11 cellular contexts compared by ENCODE assay signal in genomic region chr7:77757589-77757988, GRCh38. TPM values are rescaled to one million over a fixed set of nuclear protein-coding genes. Genes with fewer than 3 reads are reported as not detected.
DNase-seq lines count a peak whose midpoint lies in the region; ATAC-seq and TF ChIP-seq lines count a peak whose summit lies in the region.
"Had no signal": no experiment of that assay in that cellular context is flagged by ENCODE, and none has a peak within 500 bp of the region (broad histone marks: within the 10 kb centered on the region; RNA-seq: fewer than 3 reads in every experiment).

No MANE protein-coding gene starts in this region.

- no peak overlapping the region for H3K9ac ChIP-seq in PC-3 (ENCODE audit: low read length)

- no peak overlapping the region for H2AFZ ChIP-seq in PC-3 (ENCODE audit: low read length)

- H3K36me3 ChIP-seq in breast epithelium (no peaks in the 10 kb centered on the region), upper lobe of right lung (no peaks in the 10 kb centered on the region), PC-3 (ENCODE audit: low read depth, low read length) (no peaks in the 10 kb centered on the region)
- H3K36me3 ChIP-seq: suprapubic skin had no signal

- H3K9me2 ChIP-seq in PC-3 (replicated peaks; ENCODE audit: low read length): no peaks in the 10 kb centered on the region

- H3K27ac ChIP-seq in breast epithelium: no peak overlapping the region
- H3K27ac ChIP-seq in upper lobe of right lung: no peak overlapping the region
- H3K27ac ChIP-seq in PC-3 (ENCODE audit: low read length): no peak overlapping the region
- H3K27ac ChIP-seq: suprapubic skin had no signal

- DNase-seq in MCF 10A (ENCODE audit: unreplicated experiment) (no peak), breast epithelium (ENCODE audit: low spot score in 2 of 2) (no peak), upper lobe of right lung (no peak), PC-3 (no peak), NCI-H2029 treated with DMSO at 0.1 percent for 48 hours (lab: John Stamatoyannopoulos, UW) (no peak), T-helper 9 cell (no peak)
- DNase-seq: cerebellar nuclear complex had no signal

- H3K4me3 ChIP-seq in breast epithelium: no peak overlapping the region
- H3K4me3 ChIP-seq in upper lobe of right lung: no peak overlapping the region
- no peak overlapping the region for H3K4me3 ChIP-seq in PC-3 (ENCODE audit: low read length)
- H3K4me3 ChIP-seq: suprapubic skin had no signal

- POLR2A ChIA-PET in MCF 10A (lab: Yijun Ruan, JAX): interaction anchor here (0.8 to 3.3 kb wide), 8 partner anchors 23 to 106 kb away, joined by 3 to 10 read pairs (median 4); partner anchors contain the start of gene RSBN1L
- POLR2A ChIA-PET in PC-3 (lab: Charles Lee; ENCODE audit: unreplicated experiment): no interaction called here

- H3K79me2 ChIP-seq in PC-3 (ENCODE audit: low read length): peaks cover 20% of the 10 kb centered on the region; the same call in 1 of the 2 replicates

- H3K4me1 ChIP-seq in breast epithelium (no peaks in the 10 kb centered on the region), upper lobe of right lung (peaks cover 15% of the 10 kb centered on the region), PC-3 (ENCODE audit: insufficient read depth, low read length) (peaks cover 8% of the 10 kb centered on the region)

- H3K36me3 Mint-ChIP-seq in MCF 10A (ENCODE audit: insufficient read depth, unreplicated experiment): no peaks in the 10 kb centered on the region

- H3K4me2 ChIP-seq in PC-3 (ENCODE audit: low read length): no peak overlapping the region

- no peaks in the 10 kb centered on the region for H3K9me3 Mint-ChIP-seq in MCF 10A (ENCODE audit: unreplicated experiment)

- no TSS peak for BruUV-seq in MCF 10A (replicated peaks; lab: Mats Ljungman, UMichigan)
- BruUV-seq in PC-3 (replicated peaks; lab: Mats Ljungman, UMichigan): no TSS peak

- intact Hi-C loops in MCF 10A (cut with micrococcal nuclease): no loop called here
- intact Hi-C loops in breast epithelium (cut with DNase I; ENCODE audit: low total_unique reads): no loop called here
- intact Hi-C loops in upper lobe of right lung (cut with DNase I): loop anchor here (10.0 kb wide), 1 partner anchor 93 kb away; no protein-coding TSS in a partner anchor
- intact Hi-C loops in PC-3 (cut with micrococcal nuclease): loop anchor here (5.0 to 10.0 kb wide), 2 partner anchors 40 to 393 kb away; no protein-coding TSS in a partner anchor

- TF ChIP-seq CTCF in MCF 10A (IDR thresholded peaks at IDR 0.05; ENCODE audit: unreplicated experiment): no peak
- no peak for TF ChIP-seq CTCF in breast epithelium (IDR thresholded peaks at IDR 0.05)
- no peak for TF ChIP-seq CTCF in upper lobe of right lung (IDR thresholded peaks at IDR 0.05)
- TF ChIP-seq CTCF in PC-3 (conservative IDR thresholded peaks at IDR 0.05; ENCODE audit: low read depth, low read length): no peak

- peak; percentile 94 for ATAC-seq in HG02610 (IDR thresholded peaks at IDR 0.05; ENCODE audit: unreplicated experiment)
- peak; percentile 79 for ATAC-seq in HG03575 (IDR thresholded peaks at IDR 0.05; ENCODE audit: extremely low read depth, insufficient number of reproducible peaks, low FRiP score, unreplicated experiment)
- ATAC-seq in upper lobe of right lung: peak; percentile 52
- no peak for ATAC-seq in PC-3
- ATAC-seq: sciatic nerve had no signal

- H3F3A ChIP-seq in PC-3 (ENCODE audit: low read length, unreplicated experiment): no peaks in the 10 kb centered on the region

- CTCF ChIA-PET in MCF 10A (lab: Yijun Ruan, JAX) (interaction anchor here (0.6 to 5.9 kb wide), 15 partner anchors 8 to 453 kb away, joined by 3 to 85 read pairs (median 3); partner anchors contain the start of gene RSBN1L), PC-3 (lab: Charles Lee) (no interaction called here)

- no peak overlapping the region for H3K4me3 Mint-ChIP-seq in MCF 10A (ENCODE audit: unreplicated experiment)

- H3K4me1 Mint-ChIP-seq in MCF 10A (ENCODE audit: insufficient read depth, unreplicated experiment): peaks cover 6% of the 10 kb centered on the region

- TF ChIP-seq POLR2A in breast epithelium (IDR thresholded peaks at IDR 0.05): no peak

- peak overlapping the region; percentile 29 for H3K27ac Mint-ChIP-seq in MCF 10A (ENCODE audit: low read depth, unreplicated experiment)

- no peaks in the 10 kb centered on the region for H3K27me3 Mint-ChIP-seq in MCF 10A (ENCODE audit: insufficient read depth, unreplicated experiment)

- no peaks in the 10 kb centered on the region for H4K20me1 ChIP-seq in PC-3 (ENCODE audit: low read length)

- no peaks in the 10 kb centered on the region for H3K27me3 ChIP-seq in breast epithelium
- no peaks in the 10 kb centered on the region for H3K27me3 ChIP-seq in upper lobe of right lung
- H3K27me3 ChIP-seq in PC-3 (ENCODE audit: low read length): no peaks in the 10 kb centered on the region
- H3K27me3 ChIP-seq: suprapubic skin had no signal

- H3K9me3 ChIP-seq in breast epithelium (no peaks in the 10 kb centered on the region), upper lobe of right lung (no peaks in the 10 kb centered on the region), PC-3 (ENCODE audit: low read length) (no peaks in the 10 kb centered on the region)
- H3K9me3 ChIP-seq: suprapubic skin had no signal

RNA-seq across cellular contexts. Expression of gene TMEM60, which starts 40.6 kb away (rescaled TPM):
- total RNA-seq in MCF 10A (2022): 7.1 and 11.6 TPM in 2 replicates
- total RNA-seq in breast epithelium: 10 to 100 TPM; 13.1 to 19.6 (median 17.9) TPM
- 22.8 TPM for total RNA-seq in upper lobe of right lung
- total RNA-seq in PC-3 (2014; rRNA removed): 6.9 and 8.1 TPM in 2 replicates

RNA-seq across cellular contexts. Expression of gene PHTF2, which starts 41.0 kb away (rescaled TPM):
- 12.6 and 16.0 TPM in 2 replicates for total RNA-seq in MCF 10A (2022)
- 10 to 100 TPM; 17.0 to 23.5 (median 19.2) TPM for total RNA-seq in breast epithelium
- 14.4 TPM for total RNA-seq in upper lobe of right lung
- total RNA-seq in PC-3 (2014; rRNA removed): 13.9 and 20.4 TPM in 2 replicates

Comparison
In these comparisons a context has a peak if more than half of its experiments do, and no peak if none do; other contexts are left out.
1. intact Hi-C loops: an anchor here in upper lobe of right lung (10.0 kb wide) and PC-3 (5.0 to 10.0 kb wide); none called in MCF 10A and breast epithelium.